In genomic region chr11:77789731-77790476, GRCh38 we compare ENCODE assay signal across 28 cellular contexts. TPM values are rescaled to one million over a fixed set of nuclear protein-coding genes. Genes with fewer than 3 reads are reported as not detected.
DNase-seq lines count a peak whose midpoint lies in the region; ATAC-seq, FAIRE-seq and TF ChIP-seq lines count a peak whose summit lies in the region.
"Had no signal": no experiment of that assay in that cellular context is flagged by ENCODE, and none has a peak within 500 bp of the region (broad histone marks: within the 10 kb centered on the region; RNA-seq: fewer than 3 reads in every experiment).

No MANE protein-coding gene starts in this region.

- CTCF ChIA-PET in CD4-positive, alpha-beta memory T cell (lab: Charles Lee; ENCODE audit: partially characterized antibody): interaction anchor here (1.1 kb wide), 1 partner anchor 79 kb away, joined by 3 read pairs; no protein-coding TSS in a partner anchor
- CTCF ChIA-PET in GM12878 (lab: Yijun Ruan, JAX): interaction anchor here (1.5 kb wide), 1 partner anchor 210 kb away, joined by 5 read pairs; no protein-coding TSS in a partner anchor

- peaks cover 36 to 49% of the 10 kb centered on the region in 2 donors for H3K36me3 Mint-ChIP-seq in CD4-positive, alpha-beta memory T cell

- WGBS in GM12878 (ENCODE audit: insufficient coverage, insufficient replicate concordance, low lambda C conversion rate, missing lambda C conversion rate): 98% methylated on average over 5 of the region's 5 CpGs
- 88 to 99% methylated on average over 4 to 5 of the region's 5 CpGs for WGBS in tibial nerve, 2 donors

- no peak overlapping the region for H2AFZ ChIP-seq in DND-41 (ENCODE audit: low read depth, low read length)
- H2AFZ ChIP-seq in GM12878 (ENCODE audit: control insufficient read depth, low read depth, low read length): no peak overlapping the region

- TF ChIP-seq CTCF in DND-41 (IDR thresholded peaks at IDR 0.05; ENCODE audit: borderline replicate concordance, extremely low read depth, low read length, poor library complexity, severe bottlenecking): peak; percentile 30
- no peak for TF ChIP-seq CTCF in GM12878 (IDR thresholded peaks at IDR 0.05 in 2 of 3, conservative IDR thresholded peaks at IDR 0.05 in 1 of 3; ENCODE audit: control insufficient read depth in 2 of 3, extremely low read depth in 1 of 3, insufficient read depth in 1 of 3, low read depth in 3 of 3, low read length in 3 of 3)
- TF ChIP-seq CTCF in mucosa of descending colon (IDR thresholded peaks at IDR 0.05): no peak
- TF ChIP-seq CTCF in tibial nerve (IDR thresholded peaks at IDR 0.05): no peak
- no peak for TF ChIP-seq CTCF in coronary artery (IDR thresholded peaks at IDR 0.05)

- H3K4me1 ChIP-seq in CD4-positive, alpha-beta memory T cell (ENCODE audit: insufficient read depth, low read length): peaks cover 51% of the 10 kb centered on the region
- H3K4me1 ChIP-seq in DND-41 (ENCODE audit: insufficient read depth, low read length) (no peaks in the 10 kb centered on the region), GM12878 (ENCODE audit: control insufficient read depth, insufficient read depth, low read length) (no peaks in the 10 kb centered on the region), mucosa of descending colon (ENCODE audit: low read depth) (no peaks in the 10 kb centered on the region), tibial nerve (no peaks in the 10 kb centered on the region)
- H3K4me1 ChIP-seq: Peyer's patch, SJSA1 had no signal

- peaks cover 0 to 5% (median 1%) of the 10 kb centered on the region in 8 donors for H3K9me3 Mint-ChIP-seq in CD4-positive, alpha-beta memory T cell
- H3K9me3 Mint-ChIP-seq: activated naive CD4-positive, alpha-beta T cell treated with anti-CD3 and anti-CD28 coated beads, Interleukin-2, amount 50 U/mL, for 24 hours; central memory CD8-positive, alpha-beta T cell had no signal

- no peaks in the 10 kb centered on the region for H3K27me3 ChIP-seq in CD4-positive, alpha-beta memory T cell (ENCODE audit: insufficient read depth, low read length)
- H3K27me3 ChIP-seq in DND-41 (ENCODE audit: insufficient read depth, low read length, poor library complexity) (no peaks in the 10 kb centered on the region), GM12878 (replicated peaks in 1 of 2; ENCODE audit: control insufficient read depth in 2 of 2, insufficient read depth in 2 of 2, low read length in 1 of 2) (no peaks in the 10 kb centered on the region), tibial nerve (no peaks in the 10 kb centered on the region)
- H3K27me3 ChIP-seq: ascending aorta, dorsolateral prefrontal cortex, Peyer's patch, SJSA1 had no signal

- no peaks in the 10 kb centered on the region for H3K9me3 ChIP-seq in CD4-positive, alpha-beta memory T cell (ENCODE audit: control insufficient read depth in 1 of 2, low read length in 2 of 2)
- H3K9me3 ChIP-seq in DND-41 (ENCODE audit: insufficient read depth, low read length, severe bottlenecking) (peaks cover 7% of the 10 kb centered on the region), GM12878 (replicated peaks; ENCODE audit: control insufficient read depth, insufficient read depth, low read length) (peaks cover 11% of the 10 kb centered on the region; the same call in 2 of the 3 replicates), mucosa of descending colon (peaks cover 3% of the 10 kb centered on the region), tibial nerve (no peaks in the 10 kb centered on the region)
- H3K9me3 ChIP-seq: ascending aorta, Peyer's patch, SJSA1 had no signal

- TF ChIP-seq POLR2A in GM12878 (IDR thresholded peaks at IDR 0.05; ENCODE audit: low read depth, low read length) (no peak), tibial nerve (IDR thresholded peaks at IDR 0.05) (no peak)

- H3K27ac Mint-ChIP-seq in CD4-positive, alpha-beta memory T cell: peak overlapping the region in 5 of 7 donors; percentile 15 to 82 (median 43)
- H3K27ac Mint-ChIP-seq: activated CD4-positive, alpha-beta T cell treated with anti-CD3 and anti-CD28 coated beads, Interleukin-2, amount 10 ng/mL, durations not matched to agents 24 days and 14 days; activated naive CD4-positive, alpha-beta T cell treated with anti-CD3 and anti-CD28 coated beads, Interleukin-2, amount 50 U/mL, for 24 hours; activated T-helper 1 cell treated with anti-CD3 and anti-CD28 coated beads, Interleukin-12 subunit alpha, Interleukin-12 subunit beta, Interleukin-2, Interleukin-4 antibody, amounts not matched to agents 30 ng/mL and 10 ng/mL and 1 ng/mL, durations not matched to agents 14 hours and 24 hours and 36 hours; T-helper 1 cell treated with Interleukin-12 subunit alpha and Interleukin-12 subunit beta and Interleukin-4 antibody, amounts not matched to agents 30 μg/mL and 1 μg/mL, for 36 hours had no signal

- H3K4me3 ChIP-seq in CD4-positive, alpha-beta memory T cell (ENCODE audit: low read length in 2 of 2): no peak overlapping the region
- H3K4me3 ChIP-seq in DND-41 (ENCODE audit: low read depth in 1 of 2, low read length in 2 of 2) (no peak overlapping the region), GM12878 (no peak overlapping the region), mucosa of descending colon (no peak overlapping the region), tibial nerve (no peak overlapping the region), coronary artery (no peak overlapping the region)
- H3K4me3 ChIP-seq: ascending aorta, dorsolateral prefrontal cortex, Peyer's patch, SJSA1, smooth muscle cell had no signal

- POLR2A ChIA-PET in CD4-positive, alpha-beta memory T cell (lab: Charles Lee; ENCODE audit: partially characterized antibody): no interaction called here
- POLR2A ChIA-PET in GM12878 (lab: Charles Lee): interaction anchor here (0.6 kb wide), 1 partner anchor 925 kb away, joined by 4 read pairs; no protein-coding TSS in a partner anchor

- H3K4me2 ChIP-seq in DND-41 (ENCODE audit: insufficient read depth, low read length) (no peak overlapping the region), GM12878 (ENCODE audit: control insufficient read depth, insufficient read depth) (no peak overlapping the region)
- H3K4me2 ChIP-seq: smooth muscle cell had no signal

- peak; percentile 47; the same call in 1 of the 3 replicates for ATAC-seq in DND-41 (ENCODE audit: insufficient read depth, low read depth)
- ATAC-seq in GM12878: peak; percentile 37
- peak; percentile 19 for ATAC-seq in mucosa of descending colon

- BruUV-seq in GM12878 (replicated peaks; lab: Mats Ljungman, UMichigan): no TSS peak

- no peaks in the 10 kb centered on the region for H3K27me3 Mint-ChIP-seq in CD4-positive, alpha-beta memory T cell
- H3K27me3 Mint-ChIP-seq: activated CD4-positive, alpha-beta T cell treated with anti-CD3 and anti-CD28 coated beads, Interleukin-2, amount 10 ng/mL, durations not matched to agents 24 days and 14 days; activated naive CD4-positive, alpha-beta T cell treated with anti-CD3 and anti-CD28 coated beads, Interleukin-2, amount 50 U/mL, for 24 hours; central memory CD8-positive, alpha-beta T cell had no signal

- peaks cover 60 to 88% (median 70%) of the 10 kb centered on the region in 4 donors for H3K4me1 Mint-ChIP-seq in CD4-positive, alpha-beta memory T cell

- RAD21 ChIA-PET in GM12878 (lab: Charles Lee; ENCODE audit: unreplicated experiment): no interaction called here

- in situ Hi-C loops in GM12878 (cut with MboI): no loop called here

- peaks cover 98% of the 10 kb centered on the region for H3K79me2 ChIP-seq in DND-41 (ENCODE audit: insufficient read depth, low read length)
- peaks cover 59% of the 10 kb centered on the region for H3K79me2 ChIP-seq in GM12878 (ENCODE audit: control insufficient read depth, insufficient read depth, low read length)

- DNase-seq in CD4-positive, alpha-beta memory T cell: no peak
- DNase-seq in DND-41 (no peak), GM12878 (ENCODE audit: low read depth, low spot score) (no peak), mucosa of descending colon (no peak), tibial nerve (ENCODE audit: low spot score in 2 of 2) (no peak), DMS114 treated with DMSO at 0.1 percent for 48 hours (lab: John Stamatoyannopoulos, UW; ENCODE audit: unreplicated experiment) (no peak), coronary artery (ENCODE audit: low spot score) (no peak)
- DNase-seq: activated CD4-positive, alpha-beta T cell treated with anti-CD3 and anti-CD28 coated beads, Interleukin-2, amount 10 ng/mL, durations not matched to agents 24 days and 14 days; DMS153; dorsolateral prefrontal cortex; GF-D8; glutamatergic neuron; GOT3; Karpas-422; left cardiac atrium; NCI-H1694; NCI-H2171 treated with DMSO at 0.1 percent for 48 hours; NCI-H524; Peyer's patch; stimulated activated CD4-positive, alpha-beta T cell treated with anti-CD3 and anti-CD28 coated beads, Interleukin-2, amount 100 ng/mL, for 24 hours had no signal

- no peak for FAIRE-seq in GM12878 (lab: Jason Lieb, UNC)

- intact Hi-C loops in CD4-positive, alpha-beta memory T cell (cut with micrococcal nuclease): no loop called here
- intact Hi-C loops in GM12878 (cut with micrococcal nuclease; ENCODE audit: unreplicated experiment): no loop called here
- intact Hi-C loops in mucosa of descending colon (cut with DNase I, micrococcal nuclease): no loop called here

- no peak for TF ChIP-seq EP300 in GM12878 (IDR thresholded peaks at IDR 0.05; ENCODE audit: borderline replicate concordance in 1 of 2, control insufficient read depth in 1 of 2, low read depth in 2 of 2, low read length in 2 of 2)
- no peak for TF ChIP-seq EP300 in tibial nerve (IDR thresholded peaks at IDR 0.05)

- H3K36me3 ChIP-seq in CD4-positive, alpha-beta memory T cell (ENCODE audit: insufficient read depth, low read length): no peaks in the 10 kb centered on the region
- H3K36me3 ChIP-seq in DND-41 (ENCODE audit: insufficient read depth, low read length) (peaks cover 26% of the 10 kb centered on the region), GM12878 (ENCODE audit: control insufficient read depth in 2 of 2, insufficient read depth in 2 of 2, low read length in 1 of 2) (peaks cover 4 to 13% of the 10 kb centered on the region in 2 experiments), mucosa of descending colon (ENCODE audit: low read depth) (no peaks in the 10 kb centered on the region), tibial nerve (peaks cover 0 to 7% (median 0%) of the 10 kb centered on the region in 3 donors)
- H3K36me3 ChIP-seq: ascending aorta, Peyer's patch, SJSA1 had no signal

- peaks cover 52% of the 10 kb centered on the region for H4K20me1 ChIP-seq in DND-41 (ENCODE audit: insufficient read depth, low read length)
- H4K20me1 ChIP-seq in GM12878 (ENCODE audit: control insufficient read depth, insufficient read depth): no peaks in the 10 kb centered on the region

- H3K9ac ChIP-seq in DND-41 (ENCODE audit: low read depth, low read length) (no peak overlapping the region), GM12878 (ENCODE audit: control insufficient read depth, insufficient read depth, low read length) (no peak overlapping the region)

- peak overlapping the region in 2 of 8 donors; percentile 3 to 23 for H3K4me3 Mint-ChIP-seq in CD4-positive, alpha-beta memory T cell
- H3K4me3 Mint-ChIP-seq: activated CD4-positive, alpha-beta T cell treated with anti-CD3 and anti-CD28 coated beads, Interleukin-2, amount 10 ng/mL, durations not matched to agents 24 days and 14 days; activated naive CD4-positive, alpha-beta T cell treated with anti-CD3 and anti-CD28 coated beads, Interleukin-2, amount 50 U/mL, for 24 hours; activated T-helper 1 cell treated with anti-CD3 and anti-CD28 coated beads, Interleukin-12 subunit alpha, Interleukin-12 subunit beta, Interleukin-2, Interleukin-4 antibody, amounts not matched to agents 30 ng/mL and 10 ng/mL and 1 ng/mL, durations not matched to agents 14 hours and 24 hours and 36 hours; T-helper 1 cell treated with Interleukin-12 subunit alpha and Interleukin-12 subunit beta and Interleukin-4 antibody, amounts not matched to agents 30 μg/mL and 1 μg/mL, for 36 hours had no signal

- no peak for TF ChIP-seq RAD21 in GM12878 (IDR thresholded peaks at IDR 0.05; ENCODE audit: insufficient read depth, low read depth, low read length)

- H3K27ac ChIP-seq in CD4-positive, alpha-beta memory T cell (ENCODE audit: low read depth, low read length): no peak overlapping the region
- H3K27ac ChIP-seq in DND-41 (ENCODE audit: low read length) (no peak overlapping the region), GM12878 (ENCODE audit: control insufficient read depth, insufficient read depth) (no peak overlapping the region), tibial nerve (no peak overlapping the region), coronary artery (no peak overlapping the region)
- H3K27ac ChIP-seq: ascending aorta, C4-2B, dorsolateral prefrontal cortex, Peyer's patch, SJSA1 had no signal

- SMC1A ChIA-PET in GM12878 (lab: Charles Lee; ENCODE audit: uncharacterized antibody, unreplicated experiment): interaction anchor here (1.4 kb wide), 1 partner anchor 9 kb away, joined by 3 read pairs; no protein-coding TSS in a partner anchor

RNA-seq across cellular contexts. Expression of gene RSF1, which starts 30.6 kb away (rescaled TPM):
- total RNA-seq in CD4-positive, alpha-beta memory T cell: 100 to 1,000 TPM; 105 to 106 TPM
- polyA plus RNA-seq in CD4-positive, alpha-beta memory T cell: 10 to 100 TPM; 13.0 to 51.5 TPM
- total RNA-seq in GM12878 (2013; cell fraction: nucleolus; rRNA removed): 126 and 128 TPM in 2 replicates
- total RNA-seq in GM12878 (2014; rRNA removed) (24.4 and 30.9 TPM in 2 replicates), GM12878 (2014; rRNA removed; fragmentation: Illumina TruSeq; extraction: Trizol) (34.6 and 36.7 TPM in 2 replicates), GM12878 (2021) (36.7 and 39.9 TPM in 2 replicates), mucosa of descending colon (10 to 100 TPM; 43.7 to 80.2 (median 44.4) TPM), tibial nerve (100 to 1,000 TPM in 1 of 4 donors, 10 to 100 TPM in 3; 69.3 to 127 (median 77.0) TPM)
- polyA plus RNA-seq in GM12878 (2011; ENCODE audit: low read depth): 8.0 TPM
- polyA plus RNA-seq in GM12878 (2011; rRNA removed) (22.8 and 24.6 TPM in 2 replicates), GM12878 (2014; fragmentation: Illumina TruSeq; extraction: Trizol) (42.9 and 54.2 TPM in 2 replicates), GM12878 (2014; fragmentation: Nextera tagmentation; extraction: Ambion mirVana) (10 to 100 TPM in 1 of 2 experiments, 1 to 10 TPM in 1; 9.0 to 25.4 TPM), GM12878 (2014; rRNA removed) (11.5 and 16.4 TPM in 2 replicates), GM12878 (2016; fragmentation: Nextera tagmentation; extraction: Ambion mirVana) (10 to 100 TPM; 38.7 to 45.3 TPM)
- 15.5 and 18.0 TPM in 2 replicates for polyA plus RNA-seq in GM12878 (2011; cell fraction: cytosol; rRNA removed)
- 19.7 and 37.1 TPM in 2 replicates for polyA plus RNA-seq in GM12878 (2011; cell fraction: nucleus; rRNA removed)
- 29.0 and 30.4 TPM in 2 replicates for polyA plus RNA-seq in GM12878 (2012)
- 26.5 and 43.7 TPM in 2 replicates for polyA minus RNA-seq in GM12878 (2011; rRNA and poly(A)+ RNA removed)
- 15.8 and 19.6 TPM in 2 replicates for polyA minus RNA-seq in GM12878 (2011; cell fraction: cytosol; rRNA and poly(A)+ RNA removed)
- polyA minus RNA-seq in GM12878 (2011; cell fraction: nucleus; rRNA and poly(A)+ RNA removed): 19.6 and 29.3 TPM in 2 replicates

RNA-seq across cellular contexts. Expression of gene AAMDC, which starts 31.0 kb away (rescaled TPM):
- total RNA-seq in CD4-positive, alpha-beta memory T cell: 1 to 10 TPM; 7.6 to 9.4 TPM
- polyA plus RNA-seq in CD4-positive, alpha-beta memory T cell: 10 to 100 TPM; 27.6 to 36.7 TPM
- 1.9 and 2.3 TPM in 2 replicates for total RNA-seq in GM12878 (2013; cell fraction: nucleolus; rRNA removed)
- total RNA-seq in GM12878 (2014; rRNA removed): 6.1 and 6.7 TPM in 2 replicates
- total RNA-seq in GM12878 (2014; rRNA removed; fragmentation: Illumina TruSeq; extraction: Trizol): 8.4 and 9.8 TPM in 2 replicates
- 4.3 and 6.2 TPM in 2 replicates for total RNA-seq in GM12878 (2021)
- 32.2 TPM for polyA plus RNA-seq in GM12878 (2011; ENCODE audit: low read depth)
- 3.7 and 4.4 TPM in 2 replicates for polyA plus RNA-seq in GM12878 (2011; rRNA removed)
- polyA plus RNA-seq in GM12878 (2011; cell fraction: cytosol; rRNA removed): 2.8 and 3.0 TPM in 2 replicates
- 2.2 and 2.4 TPM in 2 replicates for polyA plus RNA-seq in GM12878 (2011; cell fraction: nucleus; rRNA removed)
- 16.9 and 19.8 TPM in 2 replicates for polyA plus RNA-seq in GM12878 (2012)
- 2.4 and 8.3 TPM in 2 replicates for polyA plus RNA-seq in GM12878 (2014; fragmentation: Illumina TruSeq; extraction: Trizol)
- 10 to 100 TPM; 37.1 to 38.3 TPM for polyA plus RNA-seq in GM12878 (2014; fragmentation: Nextera tagmentation; extraction: Ambion mirVana)
- 11.3 and 13.9 TPM in 2 replicates for polyA plus RNA-seq in GM12878 (2014; rRNA removed)
- 10 to 100 TPM; 18.6 to 26.0 TPM for polyA plus RNA-seq in GM12878 (2016; fragmentation: Nextera tagmentation; extraction: Ambion mirVana)
- 2.1 TPM in 1 of 2 replicates, not detected in the other for polyA minus RNA-seq in GM12878 (2011; rRNA and poly(A)+ RNA removed)
- not detected in 2 replicates for polyA minus RNA-seq in GM12878 (2011; cell fraction: cytosol; rRNA and poly(A)+ RNA removed)
- not detected in 2 replicates for polyA minus RNA-seq in GM12878 (2011; cell fraction: nucleus; rRNA and poly(A)+ RNA removed)
- 10 to 100 TPM; 22.9 to 28.1 (median 27.9) TPM for total RNA-seq in mucosa of descending colon
- 10 to 100 TPM; 17.1 to 48.6 (median 27.6) TPM for total RNA-seq in tibial nerve
